In genomic region chr10:93938140-93938539, GRCh38 we compare ENCODE assay signal across 40 cellular contexts.
"Had no signal": no experiment of that assay in that cellular context is flagged by ENCODE, and none has a peak within 500 bp of the region (broad histone marks: within the 10 kb centered on the region; RNA-seq: fewer than 3 reads in every experiment).

No MANE protein-coding gene starts in this region.

- FAIRE-seq: bronchial epithelial cell had no signal

- ATAC-seq: activated CD8-positive, alpha-beta memory T cell treated with anti-CD3 and anti-CD28 coated beads, Interleukin-2, amount 10 ng/mL, durations not matched to agents 7 days and 5 days; activated naive CD8-positive, alpha-beta T cell treated with anti-CD3 and anti-CD28 coated beads, Interleukin-2, amount 50 U/mL, for 24 hours; PC-3 had no signal

- DNase-seq: activated CD4-positive, alpha-beta memory T cell treated with anti-CD3 and anti-CD28 coated beads, Interleukin-2, amount 10 ng/mL, durations not matched to agents 7 days and 5 days; activated CD4-positive, alpha-beta T cell treated with anti-CD3 and anti-CD28 coated beads for 1 hour; activated CD4-positive, alpha-beta T cell treated with anti-CD3 and anti-CD28 coated beads for 48 hours; activated CD4-positive, CD25-positive, alpha-beta regulatory T cell; activated CD8-positive, alpha-beta memory T cell treated with anti-CD3 and anti-CD28 coated beads for 24 hours; activated CD8-positive, alpha-beta memory T cell treated with anti-CD3 and anti-CD28 coated beads, Interleukin-2, amount 10 ng/mL, durations not matched to agents 7 days and 5 days; activated CD8-positive, alpha-beta memory T cell treated with anti-CD3 and anti-CD28 coated beads, Interleukin-2, amount 50 U/mL, for 48 hours; activated effector memory CD4-positive, alpha-beta T cell treated with Interleukin-2 at 50 U/mL for 16 hours; activated naive CD4-positive, alpha-beta T cell treated with anti-CD3 and anti-CD28 coated beads, Interleukin-2, amount 10 ng/mL, durations not matched to agents 7 days and 5 days; activated naive CD8-positive, alpha-beta T cell treated with anti-CD3 and anti-CD28 coated beads, Interleukin-2, amount 50 U/mL, for 24 hours; activated T-cell treated with anti-CD3 and anti-CD28 coated beads, Interleukin-2, amount 50 U/mL, for 48 hours; anterior cingulate cortex; caudate nucleus; cerebellar nuclear complex; Kasumi-1; KG1; MM.1S; MV-4-11; NCI-H1092; NCI-H146; NCI-H187; NCI-H2029 treated with DMSO at 0.1 percent for 48 hours; NCI-H2107; NCI-H226; NCI-H446 treated with DMSO at 0.1 percent for 48 hours; NCI-H524; NCI-H69; NCI-H82; NK-92 treated with Interleukin-12 subunit alpha and Interleukin-12 subunit beta, amount 100 ng/mL, for 24 hours; PC-3; Peyer's patch; RPMI8226; SHP77 treated with DMSO at 0.1 percent for 48 hours; SW 1271; T-helper 1 cell; T-helper 2 cell; T-helper 9 cell; WERI-Rb-1 had no signal

- H3K4me3 ChIP-seq: Peyer's patch, SJSA1 had no signal
